27 cellular contexts compared by ENCODE assay signal in genomic region chr7:158685727-158686126, GRCh38. TPM values are rescaled to one million over a fixed set of nuclear protein-coding genes. Genes with fewer than 3 reads are reported as not detected.
A peak's percentile ranks its signal among the peaks of the same experiment; 100 is the strongest.
DNase-seq lines count a peak whose midpoint lies in the region; ATAC-seq, FAIRE-seq and TF ChIP-seq lines count a peak whose summit lies in the region.
"Had no signal": no experiment of that assay in that cellular context is flagged by ENCODE, and none has a peak within 500 bp of the region (broad histone marks: within the 10 kb centered on the region; RNA-seq: fewer than 3 reads in every experiment).

No MANE protein-coding gene starts in this region.

- TF ChIP-seq RAD21 in IMR-90 (IDR thresholded peaks at IDR 0.05; ENCODE audit: low read length): no peak

- no peaks in the 10 kb centered on the region for H4K20me1 ChIP-seq in IMR-90 (ENCODE audit: insufficient read depth, low read length)

- H2BK15ac ChIP-seq in IMR-90 (ENCODE audit: low read depth, low read length): no peak overlapping the region

- H3K36me3 ChIP-seq in IMR-90 (ENCODE audit: control insufficient read depth, insufficient read depth, low read length): peaks cover 9% of the 10 kb centered on the region
- H3K36me3 ChIP-seq: right lobe of liver had no signal

- WGBS in IMR-90 (ENCODE audit: extremely low coverage in 2 of 2, insufficient read length in 1 of 2), 2 experiments: 100% methylated on average over 1 of the region's 3 CpGs; no CpG with 5 or more reads in 1 of the 2 experiments

- H3K27me3 Mint-ChIP-seq in osteocyte (ENCODE audit: unreplicated experiment): no peaks in the 10 kb centered on the region
- H3K27me3 Mint-ChIP-seq: activated CD8-positive, alpha-beta memory T cell treated with anti-CD3 and anti-CD28 coated beads, Interleukin-2, amount 10 ng/mL, durations not matched to agents 7 days and 5 days; CD4-positive, CD25-positive, alpha-beta regulatory T cell; memory B cell had no signal

- H3K4me3 ChIP-seq in IMR-90 (ENCODE audit: insufficient read depth, low read depth, low read length): no peak overlapping the region
- no peak overlapping the region for H3K4me3 ChIP-seq in fibroblast of mammary gland (ENCODE audit: control insufficient read depth, low read depth, low read length)
- H3K4me3 ChIP-seq: body of pancreas, right lobe of liver, upper lobe of left lung had no signal

- peak overlapping the region; percentile 45 for H3K27ac Mint-ChIP-seq in osteocyte (ENCODE audit: unreplicated experiment)
- H3K27ac Mint-ChIP-seq: activated CD8-positive, alpha-beta memory T cell treated with anti-CD3 and anti-CD28 coated beads, Interleukin-2, amount 10 ng/mL, durations not matched to agents 7 days and 5 days; memory B cell; stimulated activated effector memory CD8-positive, alpha-beta T cell treated with anti-CD3 and anti-CD28 coated beads, Interleukin-12 subunit alpha, Interleukin-12 subunit beta, amount 100 ng/mL, for 72 hours had no signal

- H4K5ac ChIP-seq in IMR-90 (ENCODE audit: low read depth, low read length): no peak overlapping the region

- no peak for ATAC-seq in IMR-90 (ENCODE audit: low read depth)
- ATAC-seq in HG03159 (IDR thresholded peaks at IDR 0.05; ENCODE audit: unreplicated experiment): no peak
- ATAC-seq: activated CD8-positive, alpha-beta memory T cell treated with anti-CD3 and anti-CD28 coated beads, Interleukin-2, amount 10 ng/mL, durations not matched to agents 7 days and 5 days; body of pancreas; right lobe of liver; stimulated activated effector memory CD8-positive, alpha-beta T cell treated with anti-CD3 and anti-CD28 coated beads, Interleukin-12 subunit alpha, Interleukin-12 subunit beta, amount 100 ng/mL, for 72 hours had no signal

- intact Hi-C loops in IMR-90 (cut with micrococcal nuclease): no loop called here

- H3K4me3 Mint-ChIP-seq in osteocyte (ENCODE audit: unreplicated experiment): no peak overlapping the region
- H3K4me3 Mint-ChIP-seq: activated CD8-positive, alpha-beta memory T cell treated with anti-CD3 and anti-CD28 coated beads, Interleukin-2, amount 10 ng/mL, durations not matched to agents 7 days and 5 days; CD4-positive, CD25-positive, alpha-beta regulatory T cell; memory B cell; stimulated activated effector memory CD8-positive, alpha-beta T cell treated with anti-CD3 and anti-CD28 coated beads, Interleukin-12 subunit alpha, Interleukin-12 subunit beta, amount 100 ng/mL, for 72 hours had no signal

- peak; percentile 16 for DNase-seq in ELR (ENCODE audit: low read depth)
- peak; percentile 33 for DNase-seq in IMR-90
- peak; percentile 68 for DNase-seq in fibroblast of mammary gland (ENCODE audit: low read depth)
- no peak for DNase-seq in osteocyte (ENCODE audit: extremely low spot score, unreplicated experiment)
- no peak for DNase-seq in D721Med (ENCODE audit: insufficient read length, low spot score)
- DNase-seq in NCI-H2227 (lab: John Stamatoyannopoulos, UW; ENCODE audit: unreplicated experiment): no peak
- DNase-seq: activated CD4-positive, alpha-beta T cell treated with anti-CD3 and anti-CD28 coated beads, Interleukin-2, amount 50 U/mL, for 1 hour; activated CD8-positive, alpha-beta memory T cell treated with anti-CD3 and anti-CD28 coated beads, Interleukin-2, amount 10 ng/mL, durations not matched to agents 7 days and 5 days; activated T-cell treated with anti-CD3 and anti-CD28 coated beads, Interleukin-2, amount 50 U/mL, for 48 hours; body of pancreas; CD4-positive, CD25-positive, alpha-beta regulatory T cell; foreskin melanocyte; NCI-H146; NCI-H524 treated with DMSO at 0.1 percent for 48 hours; right lobe of liver; SHP77 treated with DMSO at 0.1 percent for 48 hours; stimulated activated CD4-positive, alpha-beta T cell treated with anti-CD3 and anti-CD28 coated beads, Interleukin-12 subunit alpha, Interleukin-12 subunit beta, amount 100 ng/mL, for 4 hours; stimulated activated CD4-positive, alpha-beta T cell treated with anti-CD3 and anti-CD28 coated beads, Interleukin-4, amount 100 ng/mL, for 24 hours; SW 1271; T-helper 9 cell; upper lobe of left lung had no signal

- H2BK120ac ChIP-seq in IMR-90 (ENCODE audit: low read depth, low read length): peak overlapping the region; percentile 82

- H3K14ac ChIP-seq in IMR-90 (replicated peaks; ENCODE audit: low read depth, low read length): no peak overlapping the region

- POLR2A ChIA-PET in IMR-90 (lab: Charles Lee; ENCODE audit: unreplicated experiment): no interaction called here

- H3K36me3 Mint-ChIP-seq in osteocyte (ENCODE audit: unreplicated experiment): peaks cover 4% of the 10 kb centered on the region

- H3K9me3 ChIP-seq in IMR-90 (ENCODE audit: control insufficient read depth, insufficient read depth, low read length): no peaks in the 10 kb centered on the region
- H3K9me3 ChIP-seq: body of pancreas, right lobe of liver, upper lobe of left lung had no signal

- 0 out of 2 replicates have a peak overlapping the region, but pooled peaks have one; percentile 10 for H3K27ac ChIP-seq in IMR-90 (ENCODE audit: insufficient read depth, low read length)
- H3K27ac ChIP-seq: body of pancreas, KMS-11, right lobe of liver, upper lobe of left lung had no signal

- in situ Hi-C loops in IMR-90 (cut with MboI; ENCODE audit: low sequenced_read_pairs): no loop called here

- no peaks in the 10 kb centered on the region for H3K27me3 ChIP-seq in IMR-90 (ENCODE audit: control insufficient read depth, insufficient read depth, low read length)
- H3K27me3 ChIP-seq: body of pancreas, right lobe of liver, upper lobe of left lung had no signal

- peaks cover 41% of the 10 kb centered on the region for H3K4me1 Mint-ChIP-seq in osteocyte (ENCODE audit: unreplicated experiment)
- H3K4me1 Mint-ChIP-seq: memory B cell; stimulated activated effector memory CD8-positive, alpha-beta T cell treated with anti-CD3 and anti-CD28 coated beads, Interleukin-12 subunit alpha, Interleukin-12 subunit beta, amount 100 ng/mL, for 72 hours had no signal

- no peak for FAIRE-seq in D721Med (lab: Jason Lieb, UNC)
- FAIRE-seq: endothelial cell of umbilical vein, H54 had no signal

- H3K9me3 Mint-ChIP-seq in osteocyte (ENCODE audit: unreplicated experiment): no peaks in the 10 kb centered on the region
- H3K9me3 Mint-ChIP-seq: CD4-positive, CD25-positive, alpha-beta regulatory T cell; memory B cell; stimulated activated effector memory CD8-positive, alpha-beta T cell treated with anti-CD3 and anti-CD28 coated beads, Interleukin-12 subunit alpha, Interleukin-12 subunit beta, amount 100 ng/mL, for 72 hours had no signal

- H3K4me2 ChIP-seq in IMR-90 (ENCODE audit: low read depth, low read length): no peak overlapping the region
- H3K4me2 ChIP-seq: KMS-11 had no signal

- no peak overlapping the region for H2AK9ac ChIP-seq in IMR-90 (replicated peaks; ENCODE audit: low read depth, low read length, poor library complexity)

- no peak overlapping the region for H2BK5ac ChIP-seq in IMR-90 (ENCODE audit: low read depth, low read length, poor library complexity, severe bottlenecking)

- TF ChIP-seq CTCF in IMR-90 (conservative IDR thresholded peaks at IDR 0.05; ENCODE audit: low read depth, low read length) (no peak), fibroblast of mammary gland (conservative IDR thresholded peaks at IDR 0.05; ENCODE audit: control insufficient read depth, insufficient read depth, low read depth, low read length) (no peak), osteocyte (IDR thresholded peaks at IDR 0.05) (no peak), D721Med (IDR thresholded peaks at IDR 0.05; ENCODE audit: insufficient read depth, missing control alignments) (no peak)

- H3K9ac ChIP-seq in IMR-90 (ENCODE audit: low read depth, low read length): no peak overlapping the region
- H3K9ac ChIP-seq: KMS-11 had no signal

- 0 out of 2 replicates have a peak overlapping the region, but pooled peaks have one; percentile 66 for H3K23ac ChIP-seq in IMR-90 (ENCODE audit: low read depth, low read length)

- no peak overlapping the region for H2AK5ac ChIP-seq in IMR-90 (ENCODE audit: low read depth, low read length)

- BruUV-seq in IMR-90 (replicated peaks; lab: Mats Ljungman, UMichigan): no TSS peak

- peak overlapping the region in 1 of 2 experiments; percentile 50; a peak in 1 of 4 replicates for H4K8ac ChIP-seq in IMR-90 (ENCODE audit: low read depth in 2 of 2, low read length in 2 of 2)

- peak overlapping the region; percentile 58; the same call in 1 of the 2 replicates for H4K91ac ChIP-seq in IMR-90 (ENCODE audit: insufficient read depth, low read depth, low read length)

- CTCF ChIA-PET in IMR-90 (lab: Yijun Ruan, JAX): interaction anchor here (0.7 to 1.0 kb wide), 2 partner anchors 25 to 291 kb away, joined by 3 read pairs; no protein-coding TSS in a partner anchor

- H3K9me1 ChIP-seq in IMR-90 (ENCODE audit: insufficient read depth, low read length): peaks cover 6% of the 10 kb centered on the region

- no peak overlapping the region for H3K56ac ChIP-seq in IMR-90 (ENCODE audit: extremely low read depth, insufficient read depth, low read length)

- peak overlapping the region; percentile 84; the same call in 1 of the 2 replicates for H2BK20ac ChIP-seq in IMR-90 (ENCODE audit: low read depth, low read length)

- peak overlapping the region; percentile 67 for H3K4ac ChIP-seq in IMR-90 (ENCODE audit: low read depth, low read length)

- no peak for TF ChIP-seq POLR2A in IMR-90 (IDR thresholded peaks at IDR 0.05; ENCODE audit: low read depth, low read length)

- no peak overlapping the region for H2AFZ ChIP-seq in IMR-90 (replicated peaks; ENCODE audit: low read length, poor library complexity)

- dilution Hi-C loops in IMR-90 (cut with HindIII; ENCODE audit: low sequenced_read_pairs, unreplicated experiment): no loop called here

- H3K4me1 ChIP-seq in IMR-90 (ENCODE audit: control insufficient read depth, insufficient read depth, low read length): peaks cover 14% of the 10 kb centered on the region
- H3K4me1 ChIP-seq: body of pancreas, right lobe of liver, upper lobe of left lung had no signal

- H3K79me1 ChIP-seq in IMR-90 (ENCODE audit: low read depth in 1 of 2, low read length in 2 of 2): peaks cover 4 to 18% of the 10 kb centered on the region in 2 experiments; a peak in 2 of 4 replicates

- no peak overlapping the region for H3K18ac ChIP-seq in IMR-90 (ENCODE audit: low read depth, low read length)

TF ChIP-seq in IMR-90, 13 proteins besides CTCF, POLR2A, EP300 and RAD21 (continues in another document):
- TF ChIP-seq RCOR1 (IDR thresholded peaks at IDR 0.05; ENCODE audit: insufficient replicate concordance, low read length): no peak
- TF ChIP-seq NFE2L2 (IDR thresholded peaks at IDR 0.05; ENCODE audit: low read depth, low read length): no peak
- TF ChIP-seq BHLHE40 (IDR thresholded peaks at IDR 0.05; ENCODE audit: low read depth, low read length): no peak
- TF ChIP-seq CHD1 (IDR thresholded peaks at IDR 0.05; ENCODE audit: low read depth, low read length): no peak
- TF ChIP-seq SMC3 (IDR thresholded peaks at IDR 0.05; ENCODE audit: low read depth, low read length): no peak
- no peak for TF ChIP-seq RFX5 (IDR thresholded peaks at IDR 0.05; ENCODE audit: low read depth, low read length)

RNA-seq across cellular contexts. Expression of gene NCAPG2, which starts 18.9 kb away (rescaled TPM):
- total RNA-seq in IMR-90 (2012; rRNA removed): 25.8 and 31.7 TPM in 2 replicates
- polyA plus RNA-seq in IMR-90 (2012; rRNA removed): 24.6 and 25.6 TPM in 2 replicates
- 7.0 and 13.1 TPM in 2 replicates for polyA plus RNA-seq in IMR-90 (2012; cell fraction: cytosol; rRNA removed)
- 7.8 and 11.2 TPM in 2 replicates for polyA plus RNA-seq in IMR-90 (2012; cell fraction: nucleus; rRNA removed; ENCODE audit: low replicate concordance)
- 17.9 and 19.9 TPM in 2 replicates for total RNA-seq in osteocyte

Comparison
In these comparisons a context has a peak if more than half of its experiments do, and no peak if none do; other contexts are left out.
1. DNase-seq: peak in ELR (single experiment), IMR-90 (single experiment) and fibroblast of mammary gland (single experiment); none in osteocyte (single experiment), D721Med (single experiment) and NCI-H2227 (single experiment).